8 cellular contexts compared by ENCODE assay signal in genomic region chr1:148966084-148966483, GRCh38.
DNase-seq lines count a peak whose midpoint lies in the region; ATAC-seq, FAIRE-seq and TF ChIP-seq lines count a peak whose summit lies in the region.
"Not testable (repeated sequence)": the region's sequence is repeated elsewhere in the genome, so short reads cannot be mapped to it uniquely, and the experiment has no call there.

No MANE protein-coding gene starts in this region.

- H3K4me1 Mint-ChIP-seq in activated T-helper 1 cell treated with anti-CD3 and anti-CD28 coated beads, Interleukin-12 subunit alpha, Interleukin-12 subunit beta, Interleukin-2, Interleukin-4 antibody, amounts not matched to agents 30 ng/mL and 10 ng/mL and 1 ng/mL, durations not matched to agents 14 hours and 24 hours and 36 hours (ENCODE audit: low read depth): not testable (repeated sequence)

- not testable (repeated sequence) for H3K27ac Mint-ChIP-seq in activated T-helper 1 cell treated with anti-CD3 and anti-CD28 coated beads, Interleukin-12 subunit alpha, Interleukin-12 subunit beta, Interleukin-2, Interleukin-4 antibody, amounts not matched to agents 30 ng/mL and 10 ng/mL and 1 ng/mL, durations not matched to agents 14 hours and 24 hours and 36 hours

- H3K27ac ChIP-seq in left lung; pancreas; aorta (ENCODE audit: low read depth in 1 of 2, low read length in 2 of 2): not testable (repeated sequence)

- not testable (repeated sequence) for DNase-seq in RCC 7860 (ENCODE audit: low spot score); left lung; pancreas; aorta
- DNase-seq in activated T-helper 1 cell treated with anti-CD3 and anti-CD28 coated beads, Interleukin-12 subunit alpha, Interleukin-12 subunit beta, Interleukin-2, Interleukin-4 antibody, amounts not matched to agents 30 ng/mL and 10 ng/mL and 1 ng/mL, durations not matched to agents 14 hours and 24 hours and 36 hours (ENCODE audit: low spot score): peak; percentile 13

- H3K36me3 ChIP-seq in left lung: peaks cover 0 to 18% of the 10 kb centered on the region in 2 donors
- not testable (repeated sequence) for H3K36me3 ChIP-seq in pancreas; aorta (ENCODE audit: control insufficient read depth in 1 of 2, insufficient read depth in 2 of 2, low read length in 1 of 2)

- not testable (repeated sequence) for TF ChIP-seq CTCF in left lung (IDR thresholded peaks at IDR 0.05); pancreas (IDR thresholded peaks at IDR 0.05)

- 14 to 33% methylated on average over 1 of the region's 2 CpGs for WGBS in pancreas, 2 donors
- 0 to 3% methylated on average over 1 of the region's 2 CpGs for WGBS in aorta, 2 donors

- H3K4me3 ChIP-seq in left lung; pancreas; aorta (ENCODE audit: low read length in 2 of 2): not testable (repeated sequence)

- not testable (repeated sequence) for H3K9me3 ChIP-seq in left lung; pancreas; aorta (ENCODE audit: control insufficient read depth, low read length)

- H3K9me3 Mint-ChIP-seq in activated T-helper 1 cell treated with anti-CD3 and anti-CD28 coated beads, Interleukin-12 subunit alpha, Interleukin-12 subunit beta, Interleukin-2, Interleukin-4 antibody, amounts not matched to agents 30 ng/mL and 10 ng/mL and 1 ng/mL, durations not matched to agents 14 hours and 24 hours and 36 hours: not testable (repeated sequence)

- H3K4me1 ChIP-seq in left lung; pancreas; aorta (ENCODE audit: control insufficient read depth in 1 of 2, insufficient read depth in 2 of 2, low read length in 2 of 2): not testable (repeated sequence)

- H3K4me3 Mint-ChIP-seq in activated T-helper 1 cell treated with anti-CD3 and anti-CD28 coated beads, Interleukin-12 subunit alpha, Interleukin-12 subunit beta, Interleukin-2, Interleukin-4 antibody, amounts not matched to agents 30 ng/mL and 10 ng/mL and 1 ng/mL, durations not matched to agents 14 hours and 24 hours and 36 hours: not testable (repeated sequence)

- H3K27me3 ChIP-seq in left lung; pancreas; aorta (ENCODE audit: control insufficient read depth in 1 of 2, insufficient read depth in 2 of 2, low read length in 1 of 2): not testable (repeated sequence)

- FAIRE-seq in RCC 7860 (lab: Jason Lieb, UNC): peak; percentile 84
- FAIRE-seq in endometrium (lab: Jason Lieb, UNC): peak; percentile 94
- peak; percentile 95 for FAIRE-seq in pancreas (lab: Jason Lieb, UNC)

- ATAC-seq in GM18858 (IDR thresholded peaks at IDR 0.05; ENCODE audit: unreplicated experiment): peak; percentile 57
- peak; percentile 68 for ATAC-seq in HG02798 (IDR thresholded peaks at IDR 0.05; ENCODE audit: poor library complexity, unreplicated experiment)
- peak; percentile 99 for ATAC-seq in left lung
- ATAC-seq in pancreas: peak; percentile 73 to 99 (median 94)
- ATAC-seq in aorta (ENCODE audit: low FRiP score): peak; percentile 87

- H3K36me3 Mint-ChIP-seq in activated T-helper 1 cell treated with anti-CD3 and anti-CD28 coated beads, Interleukin-12 subunit alpha, Interleukin-12 subunit beta, Interleukin-2, Interleukin-4 antibody, amounts not matched to agents 30 ng/mL and 10 ng/mL and 1 ng/mL, durations not matched to agents 14 hours and 24 hours and 36 hours (ENCODE audit: low read depth): not testable (repeated sequence)

- intact Hi-C loops in activated T-helper 1 cell treated with anti-CD3 and anti-CD28 coated beads, Interleukin-12 subunit alpha, Interleukin-12 subunit beta, Interleukin-2, Interleukin-4 antibody, amounts not matched to agents 30 ng/mL and 10 ng/mL and 1 ng/mL, durations not matched to agents 14 hours and 24 hours and 36 hours (cut with micrococcal nuclease); left lung (cut with DNase I); pancreas (cut with DNase I); aorta (cut with DNase I): not testable (repeated sequence)

- not testable (repeated sequence) for H3K27me3 Mint-ChIP-seq in activated T-helper 1 cell treated with anti-CD3 and anti-CD28 coated beads, Interleukin-12 subunit alpha, Interleukin-12 subunit beta, Interleukin-2, Interleukin-4 antibody, amounts not matched to agents 30 ng/mL and 10 ng/mL and 1 ng/mL, durations not matched to agents 14 hours and 24 hours and 36 hours (ENCODE audit: insufficient read depth)
